ENCODE assay signal across 8 cellular contexts in genomic region chr15:55407949-55408766, GRCh38. TPM values are rescaled to one million over a fixed set of nuclear protein-coding genes. Genes with fewer than 3 reads are reported as not detected.
DNase-seq lines count a peak whose midpoint lies in the region; ATAC-seq and TF ChIP-seq lines count a peak whose summit lies in the region.

A gene with protein sequence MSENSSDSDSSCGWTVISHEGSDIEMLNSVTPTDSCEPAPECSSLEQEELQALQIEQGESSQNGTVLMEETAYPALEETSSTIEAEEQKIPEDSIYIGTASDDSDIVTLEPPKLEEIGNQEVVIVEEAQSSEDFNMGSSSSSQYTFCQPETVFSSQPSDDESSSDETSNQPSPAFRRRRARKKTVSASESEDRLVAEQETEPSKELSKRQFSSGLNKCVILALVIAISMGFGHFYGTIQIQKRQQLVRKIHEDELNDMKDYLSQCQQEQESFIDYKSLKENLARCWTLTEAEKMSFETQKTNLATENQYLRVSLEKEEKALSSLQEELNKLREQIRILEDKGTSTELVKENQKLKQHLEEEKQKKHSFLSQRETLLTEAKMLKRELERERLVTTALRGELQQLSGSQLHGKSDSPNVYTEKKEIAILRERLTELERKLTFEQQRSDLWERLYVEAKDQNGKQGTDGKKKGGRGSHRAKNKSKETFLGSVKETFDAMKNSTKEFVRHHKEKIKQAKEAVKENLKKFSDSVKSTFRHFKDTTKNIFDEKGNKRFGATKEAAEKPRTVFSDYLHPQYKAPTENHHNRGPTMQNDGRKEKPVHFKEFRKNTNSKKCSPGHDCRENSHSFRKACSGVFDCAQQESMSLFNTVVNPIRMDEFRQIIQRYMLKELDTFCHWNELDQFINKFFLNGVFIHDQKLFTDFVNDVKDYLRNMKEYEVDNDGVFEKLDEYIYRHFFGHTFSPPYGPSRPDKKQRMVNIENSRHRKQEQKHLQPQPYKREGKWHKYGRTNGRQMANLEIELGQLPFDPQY (minus strand): TSS chr15:55408359. CDS start chr15:55389424, 18,935 bp downstream.
A gene with protein sequence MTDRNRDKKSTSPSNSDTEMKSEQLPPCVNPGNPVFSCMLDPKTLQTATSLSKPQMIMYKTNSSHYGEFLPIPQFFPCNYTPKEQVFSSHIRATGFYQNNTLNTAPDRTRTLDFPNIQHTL (plus strand): TSS chr15:55408495. CDS start chr15:55408769, 274 bp downstream.

- intact Hi-C loops in dorsolateral prefrontal cortex (cut with DNase I) = loop anchor here (5.0 to 10.0 kb wide), 3 partner anchors 86 to 587 kb away; partner anchors contain the start of genes NEDD4 (in 1 of the 2) and RSL24D1 (in 1 of the 2)
- intact Hi-C loops in right lobe of liver (cut with DNase I) = no loop called here

- WGBS in right lobe of liver (ENCODE audit: insufficient coverage, low coverage, low lambda C conversion rate, missing lambda C conversion rate) = 0% methylated on average over 6 of the region's 72 CpGs

- no peaks in the 10 kb centered on the region for H3K36me3 ChIP-seq in right lobe of liver

- H3K4me3 ChIP-seq in dorsolateral prefrontal cortex (peak within 1 kb of the TSS; percentile 64 to 99 (median 87)), right lobe of liver (peak within 1 kb of the TSS; percentile 82 to 91 (median 91))

- TF ChIP-seq POLR2A in right lobe of liver (IDR thresholded peaks at IDR 0.05) = peak; percentile 92

- peaks cover 0 to 23% (median 8%) of the 10 kb centered on the region in 4 donors for H3K4me1 ChIP-seq in right lobe of liver

- H3K27me3 ChIP-seq in dorsolateral prefrontal cortex = no peaks in the 10 kb centered on the region
- no peaks in the 10 kb centered on the region for H3K27me3 ChIP-seq in right lobe of liver

- TF ChIP-seq CTCF in dorsolateral prefrontal cortex (IDR thresholded peaks at IDR 0.05 in 54 of 56, conservative IDR thresholded peaks at IDR 0.05 in 2 of 56; ENCODE audit: low read depth in 1 of 56, partially characterized antibody in 56 of 56) (peak; percentile 60 to 95 (median 80)), right lobe of liver (IDR thresholded peaks at IDR 0.05) (peak; percentile 83 to 98 (median 86))

- ATAC-seq in GM19351 (IDR thresholded peaks at IDR 0.05; ENCODE audit: unreplicated experiment) = peak; percentile 90
- ATAC-seq in HG03521 (IDR thresholded peaks at IDR 0.05; ENCODE audit: unreplicated experiment) = peak; percentile 92
- peak; percentile 97 to 99 (median 97) for ATAC-seq in right lobe of liver

- DNase-seq in CD1c-positive myeloid dendritic cell (ENCODE audit: extremely low spot score) (peak; percentile 95), NCI-H748 (lab: John Stamatoyannopoulos, UW; ENCODE audit: unreplicated experiment) (peak; percentile 94), dorsolateral prefrontal cortex (peak; percentile 72 to 94 (median 90)), right lobe of liver (peak; percentile 94 to 96 (median 94))
- DNase-seq in activated CD4-positive, alpha-beta T cell treated with anti-CD3 and anti-CD28 coated beads, Interleukin-2, amount 50 U/mL, for 48 hours = peak; percentile 86 to 88
- DNase-seq in stimulated activated CD4-positive, alpha-beta T cell treated with anti-CD3 and anti-CD28 coated beads, Interleukin-4, amount 100 ng/mL, for 4 hours = peak; percentile 78 to 82

- no peaks in the 10 kb centered on the region for H3K9me3 ChIP-seq in right lobe of liver

- H3K27ac ChIP-seq in dorsolateral prefrontal cortex (peak within 1 kb of the TSS; percentile 1 to 97 (median 91)), right lobe of liver (peak within 1 kb of the TSS; percentile 88 to 98 (median 89))

RNA-seq across cellular contexts. Expression of the first gene that starts in this region (rescaled TPM):
- total RNA-seq in dorsolateral prefrontal cortex (100 to 1,000 TPM in 81 of 120 experiments, 10 to 100 TPM in 39; 69.0 to 139 (median 106) TPM), right lobe of liver (10 to 100 TPM; 47.3 to 73.1 (median 57.3) TPM)

RNA-seq across cellular contexts. Expression of the second gene that starts in this region (rescaled TPM):
- total RNA-seq in dorsolateral prefrontal cortex (1 to 10 TPM in 116 of 120 experiments, under 1 TPM in 2, not detected in 2; 0.82 to 9.2 (median 3.5) TPM), right lobe of liver (1 to 10 TPM in 3 of 6 experiments, under 1 TPM in 2, not detected in 1; 0.31 to 1.8 (median 1.3) TPM)

Comparison
In these comparisons a context has a peak if more than half of its experiments do, and no peak if none do; other contexts are left out.
1. Peak in every context shown above with its lines: DNase-seq, ATAC-seq, H3K4me3 ChIP-seq and H3K27ac ChIP-seq.
2. intact Hi-C loops: an anchor here in dorsolateral prefrontal cortex (5.0 to 10.0 kb wide); none called in right lobe of liver.